In genomic region chr15:99962006-99962561, GRCh38 we compare ENCODE assay signal across 31 cellular contexts.
A peak's percentile ranks its signal among the peaks of the same experiment; 100 is the strongest.
DNase-seq lines count a peak whose midpoint lies in the region; ATAC-seq, FAIRE-seq and TF ChIP-seq lines count a peak whose summit lies in the region.
"Had no signal": no experiment of that assay in that cellular context is flagged by ENCODE, and none has a peak within 500 bp of the region (broad histone marks: within the 10 kb centered on the region; RNA-seq: fewer than 3 reads in every experiment).

No MANE protein-coding gene starts in this region.

- H3K4me1 ChIP-seq in RWPE2 (ENCODE audit: insufficient read depth, poor library complexity, severe bottlenecking), result peaks cover 14% of the 10 kb centered on the region

- WGBS in lower leg skin, 2 donors, result 92 to 95% methylated on average over 19 of the region's 19 CpGs

- no peak overlapping the region for H3K27ac ChIP-seq in RWPE2 (ENCODE audit: poor library complexity, severe bottlenecking)

- H3K36me3 Mint-ChIP-seq in type B pancreatic cell, result no peaks in the 10 kb centered on the region
- H3K36me3 Mint-ChIP-seq: activated naive CD4-positive, alpha-beta T cell treated with anti-CD3 and anti-CD28 coated beads, Interleukin-2, amount 50 U/mL, for 24 hours; naive B cell had no signal

- H3K4me3 ChIP-seq in RWPE2 (ENCODE audit: severe bottlenecking), result no peak overlapping the region
- H3K4me3 ChIP-seq in bronchial epithelial cell (ENCODE audit: low read depth, low read length), result no peak overlapping the region
- no peak overlapping the region for H3K4me3 ChIP-seq in lower leg skin (ENCODE audit: low read depth, poor library complexity, severe bottlenecking)
- H3K4me3 ChIP-seq: GM12878 had no signal

- H3K36me3 ChIP-seq in RWPE2 (ENCODE audit: low read depth) (no peaks in the 10 kb centered on the region), bronchial epithelial cell (ENCODE audit: control insufficient read depth, insufficient read depth, low read length) (no peaks in the 10 kb centered on the region)

- FAIRE-seq in bronchial epithelial cell (lab: Jason Lieb, UNC) (peak; percentile 36), GM19239 (lab: Jason Lieb, UNC) (no peak)
- FAIRE-seq: colon, GM12878, keratinocyte, urothelium cell line had no signal

- H3K4me1 Mint-ChIP-seq in type B pancreatic cell (ENCODE audit: unreplicated experiment), result peaks cover 3% of the 10 kb centered on the region
- H3K4me1 Mint-ChIP-seq: naive B cell had no signal

- no peaks in the 10 kb centered on the region for H3K9me3 Mint-ChIP-seq in type B pancreatic cell
- H3K9me3 Mint-ChIP-seq: activated naive CD4-positive, alpha-beta T cell treated with anti-CD3 and anti-CD28 coated beads, Interleukin-2, amount 50 U/mL, for 24 hours; activated T-helper 1 cell treated with anti-CD3 and anti-CD28 coated beads, Interleukin-12 subunit alpha, Interleukin-12 subunit beta, Interleukin-2, Interleukin-4 antibody, amounts not matched to agents 30 ng/mL and 10 ng/mL and 1 ng/mL, durations not matched to agents 14 hours and 24 hours and 36 hours; CD8-positive, alpha-beta memory T cell had no signal

- DNase-seq in RWPE2 (ENCODE audit: low spot score) (peak; percentile 48), bronchial epithelial cell (ENCODE audit: low read depth) (no peak), lower leg skin (ENCODE audit: low spot score in 2 of 2) (peak; percentile 6 to 57), type B pancreatic cell (ENCODE audit: extremely low spot score, unreplicated experiment) (peak; percentile 49), GM19239 (ENCODE audit: insufficient read length, low spot score) (no peak), T-helper 1 cell (no peak), DMS79 (lab: John Stamatoyannopoulos, UW) (no peak)
- DNase-seq: activated CD4-positive, alpha-beta T cell treated with anti-CD3 and anti-CD28 coated beads, Interleukin-2, amount 50 U/mL, for 4 hours; anterior cingulate cortex; CD8-positive, alpha-beta memory T cell; DMS 273 treated with DMSO at 0.1 percent for 48 hours; HCEC 1CT; midbrain; MM.1S; naive B cell; NCI-H1105 treated with DMSO at 0.1 percent for 48 hours; NCI-H187 treated with DMSO at 0.1 percent for 48 hours; NCI-H2171 treated with DMSO at 0.1 percent for 48 hours; NCI-H524 treated with DMSO at 0.1 percent for 48 hours; occipital lobe; PC-3; SHP77; stimulated activated naive CD4-positive, alpha-beta T cell treated with Interleukin-2 at 50 U/mL for 16 hours; T-helper 2 cell had no signal

- no peak overlapping the region for H3K27ac Mint-ChIP-seq in type B pancreatic cell
- H3K27ac Mint-ChIP-seq: activated naive CD4-positive, alpha-beta T cell treated with anti-CD3 and anti-CD28 coated beads, Interleukin-2, amount 50 U/mL, for 24 hours; activated T-helper 1 cell treated with anti-CD3 and anti-CD28 coated beads, Interleukin-12 subunit alpha, Interleukin-12 subunit beta, Interleukin-2, Interleukin-4 antibody, amounts not matched to agents 30 ng/mL and 10 ng/mL and 1 ng/mL, durations not matched to agents 14 hours and 24 hours and 36 hours; CD8-positive, alpha-beta memory T cell; naive B cell had no signal

- no peak for TF ChIP-seq POLR2A in lower leg skin (IDR thresholded peaks at IDR 0.05)

- H3K4me3 Mint-ChIP-seq in type B pancreatic cell, result no peak overlapping the region
- H3K4me3 Mint-ChIP-seq: activated naive CD4-positive, alpha-beta T cell treated with anti-CD3 and anti-CD28 coated beads, Interleukin-2, amount 50 U/mL, for 24 hours; activated T-helper 1 cell treated with anti-CD3 and anti-CD28 coated beads, Interleukin-12 subunit alpha, Interleukin-12 subunit beta, Interleukin-2, Interleukin-4 antibody, amounts not matched to agents 30 ng/mL and 10 ng/mL and 1 ng/mL, durations not matched to agents 14 hours and 24 hours and 36 hours; CD8-positive, alpha-beta memory T cell; naive B cell had no signal

- intact Hi-C loops in lower leg skin (cut with DNase I; ENCODE audit: low total_unique reads), result no loop called here

- peaks cover 14% of the 10 kb centered on the region for H3K27me3 Mint-ChIP-seq in type B pancreatic cell
- H3K27me3 Mint-ChIP-seq: activated naive CD4-positive, alpha-beta T cell treated with anti-CD3 and anti-CD28 coated beads, Interleukin-2, amount 50 U/mL, for 24 hours had no signal

- H3K9me3 ChIP-seq in RWPE2 (ENCODE audit: severe bottlenecking), result no peaks in the 10 kb centered on the region

- ATAC-seq in RWPE2 (ENCODE audit: low read depth), result no peak
- ATAC-seq: activated CD4-positive, CD25-positive, alpha-beta regulatory T cell treated with anti-CD3 and anti-CD28 coated beads, Interleukin-2, amount 50 U/mL, for 24 hours; GM12878; PC-3 had no signal

- H3K27me3 ChIP-seq in RWPE2 (ENCODE audit: insufficient read depth, poor library complexity, severe bottlenecking) (no peaks in the 10 kb centered on the region), bronchial epithelial cell (ENCODE audit: control insufficient read depth, insufficient read depth, low read length) (no peaks in the 10 kb centered on the region)

- TF ChIP-seq CTCF in RWPE2 (IDR thresholded peaks at IDR 0.05; ENCODE audit: poor library complexity, severe bottlenecking), result no peak
- TF ChIP-seq CTCF in bronchial epithelial cell (IDR thresholded peaks at IDR 0.05; ENCODE audit: insufficient read depth, low read length, severe bottlenecking), result no peak
- no peak for TF ChIP-seq CTCF in lower leg skin (IDR thresholded peaks at IDR 0.05)
- no peak for TF ChIP-seq CTCF in type B pancreatic cell (conservative IDR thresholded peaks at IDR 0.05)

Comparison
In these comparisons a context has a peak if more than half of its experiments do, and no peak if none do; other contexts are left out.
1. DNase-seq: peak in RWPE2 (single experiment), lower leg skin (2 of 2) and type B pancreatic cell (single experiment); none in bronchial epithelial cell (single experiment), GM19239 (single experiment), T-helper 1 cell (0 of 5) and DMS79 (single experiment).